ENCODE assay signal across 8 cellular contexts in the genomic region with DNA sequence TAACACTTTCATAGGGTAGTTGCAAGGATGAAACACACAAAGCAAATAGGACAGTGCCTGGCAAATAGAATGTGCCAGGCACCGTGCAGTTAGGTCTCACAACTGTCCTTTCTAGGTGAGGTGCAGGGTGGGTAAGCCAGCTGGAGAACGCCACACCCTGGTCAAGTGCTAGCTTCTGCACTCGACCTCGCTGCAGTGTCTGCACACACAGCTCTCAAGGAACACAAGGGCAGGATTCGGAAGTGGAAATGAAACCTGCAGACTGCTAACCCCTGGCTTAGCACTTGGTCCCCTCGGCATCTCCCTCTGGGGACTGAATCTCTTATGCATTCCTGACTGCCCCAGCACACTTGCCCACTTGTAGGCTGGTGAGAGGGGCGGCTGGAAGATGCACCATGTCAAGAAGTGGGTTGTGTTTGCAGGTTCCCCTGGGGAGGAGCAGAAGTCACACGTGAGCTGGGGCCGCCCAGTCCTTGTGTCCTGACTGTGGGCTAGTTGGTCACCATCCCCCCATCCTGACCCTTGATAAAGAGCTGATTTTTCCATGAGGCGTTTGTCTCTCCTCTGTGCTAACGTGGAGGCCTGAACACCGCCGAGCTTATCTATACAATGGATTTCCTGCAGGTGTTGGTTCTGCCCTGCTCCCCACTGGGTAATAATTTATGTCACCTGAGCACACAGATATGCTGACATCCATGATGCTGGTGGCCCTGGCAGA.
DNase-seq lines count a peak whose midpoint lies in the region; ATAC-seq, FAIRE-seq and TF ChIP-seq lines count a peak whose summit lies in the region.

No MANE protein-coding gene starts in this region.

- RAD21 ChIA-PET in HCT116 (lab: Charles Lee; ENCODE audit: low non-redundant PET in 1 of 2, low total read pairs in 2 of 2, uncharacterized antibody in 2 of 2, unreplicated experiment in 2 of 2) = no interaction called here

- WGBS in lung, 2 donors = 65 to 80% methylated on average over 13 of the region's 13 CpGs

- no peaks in the 10 kb centered on the region for H3K9me3 ChIP-seq in CD4-positive, alpha-beta memory T cell (ENCODE audit: control insufficient read depth in 1 of 2, low read length in 2 of 2)
- H3K9me3 ChIP-seq in HCT116 (ENCODE audit: control insufficient read depth in 1 of 2, insufficient read depth in 1 of 2, low read depth in 1 of 2, low read length in 2 of 2) = no peaks in the 10 kb centered on the region
- H3K9me3 ChIP-seq in lung (ENCODE audit: control insufficient read depth in 2 of 2, insufficient read depth in 1 of 2, low read length in 1 of 2) = no peaks in the 10 kb centered on the region
- H3K9me3 ChIP-seq in A673 (ENCODE audit: low read depth, low read length, poor library complexity, severe bottlenecking) = no peaks in the 10 kb centered on the region

- no peak overlapping the region for H3K9ac ChIP-seq in HCT116 (ENCODE audit: low read length)

- no peaks in the 10 kb centered on the region for H3K27me3 Mint-ChIP-seq in CD4-positive, alpha-beta memory T cell
- no peaks in the 10 kb centered on the region for H3K27me3 Mint-ChIP-seq in activated CD8-positive, alpha-beta T cell treated with anti-CD3 and anti-CD28 coated beads, Interleukin-2, amount 10 ng/mL, durations not matched to agents 7 days and 5 days (ENCODE audit: low read depth)

- no peaks in the 10 kb centered on the region for H4K20me1 ChIP-seq in HCT116 (ENCODE audit: insufficient read depth)

- no peak overlapping the region for H2AFZ ChIP-seq in HCT116 (ENCODE audit: low read depth, low read length, poor library complexity, severe bottlenecking)

- TF ChIP-seq CTCF in HCT116 (IDR thresholded peaks at IDR 0.05 in 2 of 3, conservative IDR thresholded peaks at IDR 0.05 in 1 of 3; ENCODE audit: borderline replicate concordance in 1 of 3, insufficient read depth in 1 of 3, low read depth in 2 of 3, low read length in 2 of 3) (no peak), lung (IDR thresholded peaks at IDR 0.05; ENCODE audit: control extremely low read depth, extremely low read depth) (no peak), A673 (conservative IDR thresholded peaks at IDR 0.05; ENCODE audit: low read depth, low read length) (no peak)

- no peak overlapping the region for H3K4me2 ChIP-seq in HCT116 (ENCODE audit: low read length)

- H3K4me3 Mint-ChIP-seq in CD4-positive, alpha-beta memory T cell = peak overlapping the region; percentile 41 to 96 (median 90)
- H3K4me3 Mint-ChIP-seq in activated CD8-positive, alpha-beta T cell treated with anti-CD3 and anti-CD28 coated beads, Interleukin-2, amount 10 ng/mL, durations not matched to agents 7 days and 5 days = no peak overlapping the region

- no peaks in the 10 kb centered on the region for H3K79me2 ChIP-seq in HCT116 (ENCODE audit: insufficient read depth, low read length)

- no peaks in the 10 kb centered on the region for H3K9me3 Mint-ChIP-seq in CD4-positive, alpha-beta memory T cell
- no peaks in the 10 kb centered on the region for H3K9me3 Mint-ChIP-seq in activated CD8-positive, alpha-beta T cell treated with anti-CD3 and anti-CD28 coated beads, Interleukin-2, amount 10 ng/mL, durations not matched to agents 7 days and 5 days (ENCODE audit: insufficient read depth)

- DNase-seq in CD4-positive, alpha-beta memory T cell = peak in 1 of 5 donors; percentile 9
- DNase-seq in HCT116 (ENCODE audit: low read depth, low spot score) (no peak), lung (ENCODE audit: low spot score) (no peak), posterior vena cava (ENCODE audit: low spot score) (no peak), kidney tubule cell (ENCODE audit: low spot score) (no peak), HTR-8/SVneo (ENCODE audit: insufficient read length, low spot score) (no peak), A673 (ENCODE audit: low spot score) (no peak)
- no peak for DNase-seq in activated CD8-positive, alpha-beta T cell treated with anti-CD3 and anti-CD28 coated beads, Interleukin-2, amount 10 ng/mL, durations not matched to agents 7 days and 5 days

- no peaks in the 10 kb centered on the region for H3K27me3 ChIP-seq in CD4-positive, alpha-beta memory T cell (ENCODE audit: insufficient read depth, low read length)
- H3K27me3 ChIP-seq in HCT116 (ENCODE audit: insufficient read depth, low read length) (no peaks in the 10 kb centered on the region), lung (ENCODE audit: control insufficient read depth, insufficient read depth) (no peaks in the 10 kb centered on the region), A673 (replicated peaks; ENCODE audit: insufficient read depth, low read depth, low read length, poor library complexity) (no peaks in the 10 kb centered on the region)

- FAIRE-seq in HTR-8/SVneo (lab: Jason Lieb, UNC) = no peak

- BruUV-seq in HCT116 (replicated peaks; lab: Mats Ljungman, UMichigan) (no TSS peak), A673 (replicated peaks; lab: Mats Ljungman, UMichigan) (no TSS peak)

- peak overlapping the region in 1 of 2 donors; percentile 20 for H3K4me3 ChIP-seq in CD4-positive, alpha-beta memory T cell (ENCODE audit: low read length in 2 of 2)
- H3K4me3 ChIP-seq in HCT116 (replicated peaks in 1 of 2; ENCODE audit: low read depth in 1 of 2, low read length in 2 of 2) (no peak overlapping the region), lung (no peak overlapping the region), A673 (ENCODE audit: low read depth, low read length, poor library complexity, severe bottlenecking) (no peak overlapping the region)

- H3K36me3 ChIP-seq in CD4-positive, alpha-beta memory T cell (ENCODE audit: insufficient read depth, low read length) = no peaks in the 10 kb centered on the region
- H3K36me3 ChIP-seq in HCT116 (ENCODE audit: control insufficient read depth in 1 of 2, insufficient read depth in 2 of 2, low read length in 2 of 2) (no peaks in the 10 kb centered on the region), lung (ENCODE audit: control insufficient read depth in 2 of 2, insufficient read depth in 2 of 2, low read length in 2 of 2) (peaks cover 0 to 6% of the 10 kb centered on the region in 2 donors), A673 (ENCODE audit: insufficient read depth, low read length, poor library complexity, severe bottlenecking) (no peaks in the 10 kb centered on the region)

- POLR2A ChIA-PET in CD4-positive, alpha-beta memory T cell (lab: Charles Lee; ENCODE audit: partially characterized antibody) = interaction anchor here (1.1 to 17.9 kb wide), 7 partner anchors 9 to 239 kb away, joined by 3 to 251 read pairs (median 15); no protein-coding TSS in a partner anchor
- POLR2A ChIA-PET in HCT116 (lab: Charles Lee) (no interaction called here), A673 (lab: Charles Lee; ENCODE audit: low non-redundant PET) (no interaction called here)
- POLR2A ChIA-PET in activated CD8-positive, alpha-beta T cell treated with anti-CD3 and anti-CD28 coated beads, Interleukin-2, amount 10 ng/mL, durations not matched to agents 7 days and 5 days (lab: Charles Lee) = interaction anchor here (1.0 to 5.0 kb wide), 7 partner anchors 16 to 90 kb away, joined by 3 to 42 read pairs (median 4); a partner anchor contains a TSS

- H3K9me2 ChIP-seq in HCT116 (ENCODE audit: insufficient read depth) = no peaks in the 10 kb centered on the region

- CTCF ChIA-PET in CD4-positive, alpha-beta memory T cell (lab: Charles Lee; ENCODE audit: partially characterized antibody) = interaction anchor here (1.0 to 6.2 kb wide), 12 partner anchors 8 to 146 kb away, joined by 3 to 54 read pairs (median 4); no protein-coding TSS in a partner anchor
- CTCF ChIA-PET in HCT116 (lab: Charles Lee) (no interaction called here), A673 (lab: Charles Lee) (no interaction called here)
- CTCF ChIA-PET in activated CD8-positive, alpha-beta T cell treated with anti-CD3 and anti-CD28 coated beads, Interleukin-2, amount 10 ng/mL, durations not matched to agents 7 days and 5 days (lab: Charles Lee) = interaction anchor here (0.7 to 7.8 kb wide), 20 partner anchors 9 to 152 kb away, joined by 3 to 51 read pairs (median 4); no protein-coding TSS in a partner anchor

- peaks cover 52 to 77% (median 62%) of the 10 kb centered on the region in 4 donors for H3K4me1 Mint-ChIP-seq in CD4-positive, alpha-beta memory T cell
- H3K4me1 Mint-ChIP-seq in activated CD8-positive, alpha-beta T cell treated with anti-CD3 and anti-CD28 coated beads, Interleukin-2, amount 10 ng/mL, durations not matched to agents 7 days and 5 days (ENCODE audit: low read depth) = peaks cover 66% of the 10 kb centered on the region

- H3K27ac Mint-ChIP-seq in CD4-positive, alpha-beta memory T cell = peak overlapping the region; percentile 87 to 98 (median 98)
- H3K27ac Mint-ChIP-seq in activated CD8-positive, alpha-beta T cell treated with anti-CD3 and anti-CD28 coated beads, Interleukin-2, amount 10 ng/mL, durations not matched to agents 7 days and 5 days = peak overlapping the region; percentile 56

- intact Hi-C loops in CD4-positive, alpha-beta memory T cell (cut with micrococcal nuclease) = loop anchor here (5.0 kb wide), 1 partner anchor 87 kb away; a partner anchor contains a TSS
- intact Hi-C loops in HCT116 (cut with micrococcal nuclease) = no loop called here
- intact Hi-C loops in posterior vena cava (cut with DNase I) = no loop called here
- intact Hi-C loops in A673 (cut with micrococcal nuclease; ENCODE audit: unreplicated experiment) = no loop called here

- TF ChIP-seq POLR2A in HCT116 (IDR thresholded peaks at IDR 0.05; ENCODE audit: borderline replicate concordance, extremely low read depth, insufficient read depth, insufficient read length) = no peak

- peaks cover 5 to 9% of the 10 kb centered on the region in 2 donors for H3K36me3 Mint-ChIP-seq in CD4-positive, alpha-beta memory T cell
- peaks cover 31% of the 10 kb centered on the region for H3K36me3 Mint-ChIP-seq in activated CD8-positive, alpha-beta T cell treated with anti-CD3 and anti-CD28 coated beads, Interleukin-2, amount 10 ng/mL, durations not matched to agents 7 days and 5 days (ENCODE audit: low read depth)

- ATAC-seq in HCT116 (no peak), lung (ENCODE audit: insufficient read depth, low FRiP score) (no peak)
- ATAC-seq in activated CD8-positive, alpha-beta T cell treated with anti-CD3 and anti-CD28 coated beads, Interleukin-2, amount 10 ng/mL, durations not matched to agents 7 days and 5 days = no peak

- H3K4me1 ChIP-seq in CD4-positive, alpha-beta memory T cell (ENCODE audit: insufficient read depth, low read length) = peaks cover 69% of the 10 kb centered on the region
- no peaks in the 10 kb centered on the region for H3K4me1 ChIP-seq in HCT116 (ENCODE audit: control insufficient read depth in 1 of 2, insufficient read depth in 2 of 2, low read length in 2 of 2)
- H3K4me1 ChIP-seq in lung (ENCODE audit: control insufficient read depth in 2 of 2, insufficient read depth in 2 of 2, low read length in 2 of 2) = peaks cover 19 to 25% of the 10 kb centered on the region in 2 donors
- no peaks in the 10 kb centered on the region for H3K4me1 ChIP-seq in A673 (ENCODE audit: insufficient read depth, low read length, poor library complexity, severe bottlenecking)

- TF ChIP-seq RAD21 in HCT116 (IDR thresholded peaks at IDR 0.05; ENCODE audit: low read depth) = peak; percentile 14; the same call in 1 of the 2 replicates

- H3K27ac ChIP-seq in CD4-positive, alpha-beta memory T cell (ENCODE audit: low read depth, low read length) = peak overlapping the region; percentile 52
- H3K27ac ChIP-seq in HCT116 (ENCODE audit: low read depth, low read length) (no peak overlapping the region), lung (ENCODE audit: low read depth in 1 of 2, low read length in 1 of 2) (peak overlapping the region; percentile 64 to 87), A673 (ENCODE audit: low read depth, low read length, poor library complexity, severe bottlenecking) (no peak overlapping the region)

Comparison
In these comparisons a context has a peak if more than half of its experiments do, and no peak if none do; other contexts are left out.
1. H3K27ac ChIP-seq: peak in CD4-positive, alpha-beta memory T cell (single experiment) and lung (2 of 2); none in HCT116 (single experiment) and A673 (single experiment).
2. CTCF ChIA-PET loops: an anchor here in CD4-positive, alpha-beta memory T cell (1.0 to 6.2 kb wide) and activated CD8-positive, alpha-beta T cell treated with anti-CD3 and anti-CD28 coated beads, Interleukin-2, amount 10 ng/mL, durations not matched to agents 7 days and 5 days (0.7 to 7.8 kb wide); none called in HCT116 and A673.
3. POLR2A ChIA-PET loops: an anchor here in CD4-positive, alpha-beta memory T cell (1.1 to 17.9 kb wide) and activated CD8-positive, alpha-beta T cell treated with anti-CD3 and anti-CD28 coated beads, Interleukin-2, amount 10 ng/mL, durations not matched to agents 7 days and 5 days (1.0 to 5.0 kb wide); none called in HCT116 and A673.